Comparison of ENCODE assay signal across 1 cellular context in the genomic region with DNA sequence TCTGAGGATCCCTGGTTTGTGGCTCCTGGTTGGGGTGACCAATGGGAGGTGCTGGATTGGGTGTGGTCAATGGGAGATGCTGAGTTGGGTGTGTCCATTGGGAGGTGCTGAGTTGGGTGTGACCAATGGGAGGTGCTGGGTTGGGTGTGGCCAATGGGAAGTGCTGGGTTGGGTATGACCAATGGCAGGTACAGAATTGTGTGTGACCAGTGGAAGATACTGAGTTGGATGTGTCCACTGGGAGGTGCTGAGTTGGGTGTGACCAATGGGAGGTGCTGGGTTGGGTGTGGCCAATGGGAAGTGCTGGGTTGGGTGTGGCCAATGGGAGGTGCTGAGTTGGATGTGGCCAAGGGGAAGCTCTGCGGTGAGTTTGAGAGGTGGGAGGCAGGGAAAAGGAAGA.
TF ChIP-seq lines count a peak whose summit lies in the region.

No MANE protein-coding gene starts in this region.

TF ChIP-seq in K562, 482 proteins besides CTCF, POLR2A, EP300 and RAD21 (continued from another document and continues in another):
- TF ChIP-seq, protein P1, sequence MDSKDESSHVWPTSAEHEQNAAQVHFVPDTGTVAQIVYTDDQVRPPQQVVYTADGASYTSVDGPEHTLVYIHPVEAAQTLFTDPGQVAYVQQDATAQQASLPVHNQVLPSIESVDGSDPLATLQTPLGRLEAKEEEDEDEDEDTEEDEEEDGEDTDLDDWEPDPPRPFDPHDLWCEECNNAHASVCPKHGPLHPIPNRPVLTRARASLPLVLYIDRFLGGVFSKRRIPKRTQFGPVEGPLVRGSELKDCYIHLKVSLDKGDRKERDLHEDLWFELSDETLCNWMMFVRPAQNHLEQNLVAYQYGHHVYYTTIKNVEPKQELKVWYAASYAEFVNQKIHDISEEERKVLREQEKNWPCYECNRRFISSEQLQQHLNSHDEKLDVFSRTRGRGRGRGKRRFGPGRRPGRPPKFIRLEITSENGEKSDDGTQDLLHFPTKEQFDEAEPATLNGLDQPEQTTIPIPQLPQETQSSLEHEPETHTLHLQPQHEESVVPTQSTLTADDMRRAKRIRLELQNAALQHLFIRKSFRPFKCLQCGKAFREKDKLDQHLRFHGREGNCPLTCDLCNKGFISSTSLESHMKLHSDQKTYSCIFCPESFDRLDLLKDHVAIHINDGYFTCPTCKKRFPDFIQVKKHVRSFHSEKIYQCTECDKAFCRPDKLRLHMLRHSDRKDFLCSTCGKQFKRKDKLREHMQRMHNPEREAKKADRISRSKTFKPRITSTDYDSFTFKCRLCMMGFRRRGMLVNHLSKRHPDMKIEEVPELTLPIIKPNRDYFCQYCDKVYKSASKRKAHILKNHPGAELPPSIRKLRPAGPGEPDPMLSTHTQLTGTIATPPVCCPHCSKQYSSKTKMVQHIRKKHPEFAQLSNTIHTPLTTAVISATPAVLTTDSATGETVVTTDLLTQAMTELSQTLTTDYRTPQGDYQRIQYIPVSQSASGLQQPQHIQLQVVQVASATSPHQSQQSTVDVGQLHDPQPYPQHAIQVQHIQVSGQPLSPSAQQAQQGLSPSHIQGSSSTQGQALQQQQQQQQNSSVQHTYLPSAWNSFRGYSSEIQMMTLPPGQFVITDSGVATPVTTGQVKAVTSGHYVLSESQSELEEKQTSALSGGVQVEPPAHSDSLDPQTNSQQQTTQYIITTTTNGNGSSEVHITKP (IDR thresholded peaks at IDR 0.05; ENCODE audit: partially characterized antibody), result peak; percentile 74
- TF ChIP-seq, protein P2, sequence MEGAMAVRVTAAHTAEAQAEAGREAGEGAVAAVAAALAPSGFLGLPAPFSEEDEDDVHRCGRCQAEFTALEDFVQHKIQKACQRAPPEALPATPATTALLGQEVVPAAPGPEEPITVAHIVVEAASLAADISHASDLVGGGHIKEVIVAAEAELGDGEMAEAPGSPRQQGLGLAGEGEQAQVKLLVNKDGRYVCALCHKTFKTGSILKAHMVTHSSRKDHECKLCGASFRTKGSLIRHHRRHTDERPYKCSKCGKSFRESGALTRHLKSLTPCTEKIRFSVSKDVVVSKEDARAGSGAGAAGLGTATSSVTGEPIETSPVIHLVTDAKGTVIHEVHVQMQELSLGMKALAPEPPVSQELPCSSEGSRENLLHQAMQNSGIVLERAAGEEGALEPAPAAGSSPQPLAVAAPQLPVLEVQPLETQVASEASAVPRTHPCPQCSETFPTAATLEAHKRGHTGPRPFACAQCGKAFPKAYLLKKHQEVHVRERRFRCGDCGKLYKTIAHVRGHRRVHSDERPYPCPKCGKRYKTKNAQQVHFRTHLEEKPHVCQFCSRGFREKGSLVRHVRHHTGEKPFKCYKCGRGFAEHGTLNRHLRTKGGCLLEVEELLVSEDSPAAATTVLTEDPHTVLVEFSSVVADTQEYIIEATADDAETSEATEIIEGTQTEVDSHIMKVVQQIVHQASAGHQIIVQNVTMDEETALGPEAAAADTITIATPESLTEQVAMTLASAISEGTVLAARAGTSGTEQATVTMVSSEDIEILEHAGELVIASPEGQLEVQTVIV (CRISPR knock-in tag; IDR thresholded peaks at IDR 0.05; ENCODE audit: borderline replicate concordance), result no peak
- TF ChIP-seq CEBPB (tag; IDR thresholded peaks at IDR 0.05), result no peak
- no peak for TF ChIP-seq ZNF707 (CRISPR knock-in tag; conservative IDR thresholded peaks at IDR 0.05)
- 0 out of 2 replicates have a peak, but pooled peaks have one; percentile 11 for TF ChIP-seq ELF4 (CRISPR knock-in tag; IDR thresholded peaks at IDR 0.05)
- TF ChIP-seq PML (IDR thresholded peaks at IDR 0.05; ENCODE audit: low read length), result no peak
- TF ChIP-seq, protein P3, sequence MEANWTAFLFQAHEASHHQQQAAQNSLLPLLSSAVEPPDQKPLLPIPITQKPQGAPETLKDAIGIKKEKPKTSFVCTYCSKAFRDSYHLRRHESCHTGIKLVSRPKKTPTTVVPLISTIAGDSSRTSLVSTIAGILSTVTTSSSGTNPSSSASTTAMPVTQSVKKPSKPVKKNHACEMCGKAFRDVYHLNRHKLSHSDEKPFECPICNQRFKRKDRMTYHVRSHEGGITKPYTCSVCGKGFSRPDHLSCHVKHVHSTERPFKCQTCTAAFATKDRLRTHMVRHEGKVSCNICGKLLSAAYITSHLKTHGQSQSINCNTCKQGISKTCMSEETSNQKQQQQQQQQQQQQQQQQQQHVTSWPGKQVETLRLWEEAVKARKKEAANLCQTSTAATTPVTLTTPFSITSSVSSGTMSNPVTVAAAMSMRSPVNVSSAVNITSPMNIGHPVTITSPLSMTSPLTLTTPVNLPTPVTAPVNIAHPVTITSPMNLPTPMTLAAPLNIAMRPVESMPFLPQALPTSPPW (CRISPR knock-in tag; IDR thresholded peaks at IDR 0.05), result no peak
- TF ChIP-seq YBX1 (IDR thresholded peaks at IDR 0.05), result no peak
- TF ChIP-seq SMARCA4 (IDR thresholded peaks at IDR 0.05), result no peak
- no peak for TF ChIP-seq ZNF212 (CRISPR knock-in tag; IDR thresholded peaks at IDR 0.05)
- no peak for TF ChIP-seq TRIM24 (IDR thresholded peaks at IDR 0.05)
- no peak for TF ChIP-seq SREBF2 (CRISPR knock-in tag; IDR thresholded peaks at IDR 0.05)
- TF ChIP-seq ZFP30 (CRISPR knock-in tag; IDR thresholded peaks at IDR 0.05; ENCODE audit: borderline replicate concordance), result no peak
- no peak for TF ChIP-seq MYC (IDR thresholded peaks at IDR 0.05; ENCODE audit: low read depth, low read length)
- TF ChIP-seq MYC (CRISPR knock-in tag; IDR thresholded peaks at IDR 0.05; ENCODE audit: borderline replicate concordance, low read depth), result no peak
- no peak for TF ChIP-seq BCOR (IDR thresholded peaks at IDR 0.05)
- no peak for TF ChIP-seq TCF7L2 (IDR thresholded peaks at IDR 0.05; ENCODE audit: low read depth, low read length)
- no peak for TF ChIP-seq ZFP36 (IDR thresholded peaks at IDR 0.05; ENCODE audit: low read depth, low read length, partially characterized antibody)
- TF ChIP-seq ZNF224 (CRISPR knock-in tag; IDR thresholded peaks at IDR 0.05), result no peak
- TF ChIP-seq, protein P4, sequence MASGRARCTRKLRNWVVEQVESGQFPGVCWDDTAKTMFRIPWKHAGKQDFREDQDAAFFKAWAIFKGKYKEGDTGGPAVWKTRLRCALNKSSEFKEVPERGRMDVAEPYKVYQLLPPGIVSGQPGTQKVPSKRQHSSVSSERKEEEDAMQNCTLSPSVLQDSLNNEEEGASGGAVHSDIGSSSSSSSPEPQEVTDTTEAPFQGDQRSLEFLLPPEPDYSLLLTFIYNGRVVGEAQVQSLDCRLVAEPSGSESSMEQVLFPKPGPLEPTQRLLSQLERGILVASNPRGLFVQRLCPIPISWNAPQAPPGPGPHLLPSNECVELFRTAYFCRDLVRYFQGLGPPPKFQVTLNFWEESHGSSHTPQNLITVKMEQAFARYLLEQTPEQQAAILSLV (tag; IDR thresholded peaks at IDR 0.05), result no peak
- TF ChIP-seq, protein P5, sequence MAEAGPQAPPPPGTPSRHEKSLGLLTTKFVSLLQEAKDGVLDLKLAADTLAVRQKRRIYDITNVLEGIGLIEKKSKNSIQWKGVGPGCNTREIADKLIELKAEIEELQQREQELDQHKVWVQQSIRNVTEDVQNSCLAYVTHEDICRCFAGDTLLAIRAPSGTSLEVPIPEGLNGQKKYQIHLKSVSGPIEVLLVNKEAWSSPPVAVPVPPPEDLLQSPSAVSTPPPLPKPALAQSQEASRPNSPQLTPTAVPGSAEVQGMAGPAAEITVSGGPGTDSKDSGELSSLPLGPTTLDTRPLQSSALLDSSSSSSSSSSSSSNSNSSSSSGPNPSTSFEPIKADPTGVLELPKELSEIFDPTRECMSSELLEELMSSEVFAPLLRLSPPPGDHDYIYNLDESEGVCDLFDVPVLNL (CRISPR knock-in tag; IDR thresholded peaks at IDR 0.05; ENCODE audit: low read depth), result no peak
- no peak for TF ChIP-seq MAFG (tag; conservative IDR thresholded peaks at IDR 0.05)
- peak; percentile 57 for TF ChIP-seq CHD2 (IDR thresholded peaks at IDR 0.05; ENCODE audit: low read depth, low read length)
- TF ChIP-seq ZNF766 (CRISPR knock-in tag; conservative IDR thresholded peaks at IDR 0.05), result no peak
- 0 out of 2 replicates have a peak, but pooled peaks have one; percentile 35 for TF ChIP-seq HDAC2 (IDR thresholded peaks at IDR 0.05)
- TF ChIP-seq, protein P6, sequence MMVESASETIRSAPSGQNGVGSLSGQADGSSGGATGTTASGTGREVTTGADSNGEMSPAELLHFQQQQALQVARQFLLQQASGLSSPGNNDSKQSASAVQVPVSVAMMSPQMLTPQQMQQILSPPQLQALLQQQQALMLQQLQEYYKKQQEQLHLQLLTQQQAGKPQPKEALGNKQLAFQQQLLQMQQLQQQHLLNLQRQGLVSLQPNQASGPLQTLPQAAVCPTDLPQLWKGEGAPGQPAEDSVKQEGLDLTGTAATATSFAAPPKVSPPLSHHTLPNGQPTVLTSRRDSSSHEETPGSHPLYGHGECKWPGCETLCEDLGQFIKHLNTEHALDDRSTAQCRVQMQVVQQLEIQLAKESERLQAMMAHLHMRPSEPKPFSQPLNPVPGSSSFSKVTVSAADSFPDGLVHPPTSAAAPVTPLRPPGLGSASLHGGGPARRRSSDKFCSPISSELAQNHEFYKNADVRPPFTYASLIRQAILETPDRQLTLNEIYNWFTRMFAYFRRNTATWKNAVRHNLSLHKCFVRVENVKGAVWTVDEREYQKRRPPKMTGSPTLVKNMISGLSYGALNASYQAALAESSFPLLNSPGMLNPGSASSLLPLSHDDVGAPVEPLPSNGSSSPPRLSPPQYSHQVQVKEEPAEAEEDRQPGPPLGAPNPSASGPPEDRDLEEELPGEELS (CRISPR knock-in tag; IDR thresholded peaks at IDR 0.05; ENCODE audit: borderline replicate concordance), result no peak
- no peak for TF ChIP-seq CHD1 (IDR thresholded peaks at IDR 0.05; ENCODE audit: low read length)
- TF ChIP-seq POLR2H (tag; IDR thresholded peaks at IDR 0.05; ENCODE audit: low read depth), result peak; percentile 43; the same call in 1 of the 2 replicates
- TF ChIP-seq ZNF507 (tag; conservative IDR thresholded peaks at IDR 0.05), result no peak
- TF ChIP-seq, protein P7, sequence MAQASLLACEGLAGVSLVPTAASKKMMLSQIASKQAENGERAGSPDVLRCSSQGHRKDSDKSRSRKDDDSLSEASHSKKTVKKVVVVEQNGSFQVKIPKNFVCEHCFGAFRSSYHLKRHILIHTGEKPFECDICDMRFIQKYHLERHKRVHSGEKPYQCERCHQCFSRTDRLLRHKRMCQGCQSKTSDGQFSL (CRISPR knock-in tag; IDR thresholded peaks at IDR 0.05), result 0 out of 2 replicates have a peak, but pooled peaks have one; percentile 4
- TF ChIP-seq, protein P7 (tag; IDR thresholded peaks at IDR 0.05), result no peak
- no peak for TF ChIP-seq BACH1 (tag; IDR thresholded peaks at IDR 0.05)
- TF ChIP-seq TAF7 (tag; IDR thresholded peaks at IDR 0.05), result no peak
- no peak for TF ChIP-seq ILK (tag; IDR thresholded peaks at IDR 0.05; ENCODE audit: borderline replicate concordance, low read depth)
- TF ChIP-seq GABPB2 (CRISPR knock-in tag; conservative IDR thresholded peaks at IDR 0.05), result no peak
- no peak for TF ChIP-seq THRAP3 (IDR thresholded peaks at IDR 0.05; ENCODE audit: borderline replicate concordance)
- TF ChIP-seq TCF7 (IDR thresholded peaks at IDR 0.05; ENCODE audit: borderline replicate concordance), result no peak
- TF ChIP-seq ZNF282 (CRISPR knock-in tag; IDR thresholded peaks at IDR 0.05), result no peak
- TF ChIP-seq ZNF668 (CRISPR knock-in tag; IDR thresholded peaks at IDR 0.05), result no peak
- TF ChIP-seq ZNF217 (CRISPR knock-in tag; IDR thresholded peaks at IDR 0.05), result no peak
- TF ChIP-seq, protein P8, sequence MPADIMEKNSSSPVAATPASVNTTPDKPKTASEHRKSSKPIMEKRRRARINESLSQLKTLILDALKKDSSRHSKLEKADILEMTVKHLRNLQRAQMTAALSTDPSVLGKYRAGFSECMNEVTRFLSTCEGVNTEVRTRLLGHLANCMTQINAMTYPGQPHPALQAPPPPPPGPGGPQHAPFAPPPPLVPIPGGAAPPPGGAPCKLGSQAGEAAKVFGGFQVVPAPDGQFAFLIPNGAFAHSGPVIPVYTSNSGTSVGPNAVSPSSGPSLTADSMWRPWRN (IDR thresholded peaks at IDR 0.05; ENCODE audit: low read depth), result no peak
- no peak for TF ChIP-seq NCOR1 (IDR thresholded peaks at IDR 0.05)
- TF ChIP-seq, protein P9, sequence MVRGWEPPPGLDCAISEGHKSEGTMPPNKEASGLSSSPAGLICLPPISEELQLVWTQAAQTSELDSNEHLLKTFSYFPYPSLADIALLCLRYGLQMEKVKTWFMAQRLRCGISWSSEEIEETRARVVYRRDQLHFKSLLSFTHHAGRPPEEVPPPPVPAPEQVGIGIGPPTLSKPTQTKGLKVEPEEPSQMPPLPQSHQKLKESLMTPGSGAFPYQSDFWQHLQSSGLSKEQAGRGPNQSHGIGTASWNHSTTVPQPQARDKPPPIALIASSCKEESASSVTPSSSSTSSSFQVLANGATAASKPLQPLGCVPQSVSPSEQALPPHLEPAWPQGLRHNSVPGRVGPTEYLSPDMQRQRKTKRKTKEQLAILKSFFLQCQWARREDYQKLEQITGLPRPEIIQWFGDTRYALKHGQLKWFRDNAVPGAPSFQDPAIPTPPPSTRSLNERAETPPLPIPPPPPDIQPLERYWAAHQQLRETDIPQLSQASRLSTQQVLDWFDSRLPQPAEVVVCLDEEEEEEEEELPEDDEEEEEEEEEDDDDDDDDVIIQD (CRISPR knock-in tag; IDR thresholded peaks at IDR 0.05), result no peak
- no peak for TF ChIP-seq MCM5 (IDR thresholded peaks at IDR 0.05; ENCODE audit: low read depth)
- TF ChIP-seq, protein P10, sequence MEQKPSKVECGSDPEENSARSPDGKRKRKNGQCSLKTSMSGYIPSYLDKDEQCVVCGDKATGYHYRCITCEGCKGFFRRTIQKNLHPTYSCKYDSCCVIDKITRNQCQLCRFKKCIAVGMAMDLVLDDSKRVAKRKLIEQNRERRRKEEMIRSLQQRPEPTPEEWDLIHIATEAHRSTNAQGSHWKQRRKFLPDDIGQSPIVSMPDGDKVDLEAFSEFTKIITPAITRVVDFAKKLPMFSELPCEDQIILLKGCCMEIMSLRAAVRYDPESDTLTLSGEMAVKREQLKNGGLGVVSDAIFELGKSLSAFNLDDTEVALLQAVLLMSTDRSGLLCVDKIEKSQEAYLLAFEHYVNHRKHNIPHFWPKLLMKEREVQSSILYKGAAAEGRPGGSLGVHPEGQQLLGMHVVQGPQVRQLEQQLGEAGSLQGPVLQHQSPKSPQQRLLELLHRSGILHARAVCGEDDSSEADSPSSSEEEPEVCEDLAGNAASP (IDR thresholded peaks at IDR 0.05), result no peak
- TF ChIP-seq EP400 (IDR thresholded peaks at IDR 0.05), result no peak
- no peak for TF ChIP-seq ZC3H4 (CRISPR knock-in tag; IDR thresholded peaks at IDR 0.05; ENCODE audit: borderline replicate concordance)
- no peak for TF ChIP-seq CBFB (CRISPR knock-in tag; IDR thresholded peaks at IDR 0.05)
- TF ChIP-seq, protein P11, sequence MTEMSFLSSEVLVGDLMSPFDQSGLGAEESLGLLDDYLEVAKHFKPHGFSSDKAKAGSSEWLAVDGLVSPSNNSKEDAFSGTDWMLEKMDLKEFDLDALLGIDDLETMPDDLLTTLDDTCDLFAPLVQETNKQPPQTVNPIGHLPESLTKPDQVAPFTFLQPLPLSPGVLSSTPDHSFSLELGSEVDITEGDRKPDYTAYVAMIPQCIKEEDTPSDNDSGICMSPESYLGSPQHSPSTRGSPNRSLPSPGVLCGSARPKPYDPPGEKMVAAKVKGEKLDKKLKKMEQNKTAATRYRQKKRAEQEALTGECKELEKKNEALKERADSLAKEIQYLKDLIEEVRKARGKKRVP (CRISPR knock-in tag; IDR thresholded peaks at IDR 0.05), result no peak
- peak in 1 of 2 experiments; percentile 72; a peak in 2 of 4 replicates for TF ChIP-seq RCOR1 (IDR thresholded peaks at IDR 0.05; ENCODE audit: borderline replicate concordance in 1 of 2, low read depth in 2 of 2, low read length in 2 of 2)
- TF ChIP-seq TCFL5 (CRISPR knock-in tag; conservative IDR thresholded peaks at IDR 0.05), result no peak
